In genomic region chr7:144529269-144529926, GRCh38 we compare ENCODE assay signal across 13 cellular contexts.
DNase-seq lines count a peak whose midpoint lies in the region; ATAC-seq lines count a peak whose summit lies in the region.
"Had no signal": no experiment of that assay in that cellular context is flagged by ENCODE, and none has a peak within 500 bp of the region (broad histone marks: within the 10 kb centered on the region; RNA-seq: fewer than 3 reads in every experiment).

No MANE protein-coding gene starts in this region.

- POLR2A ChIA-PET in activated CD4-positive, alpha-beta T cell treated with anti-CD3 and anti-CD28 coated beads for 36 hours (lab: Charles Lee): no interaction called here

- no peak for DNase-seq in activated CD4-positive, alpha-beta T cell treated with anti-CD3 and anti-CD28 coated beads for 36 hours
- DNase-seq in activated CD4-positive, alpha-beta T cell treated with anti-CD3 and anti-CD28 coated beads, Interleukin-2, amount 50 U/mL, for 48 hours: no peak
- no peak for DNase-seq in stimulated activated naive B cell treated with anti-CD40 and anti-IgM and Interleukin-4, amounts not matched to agents 10 μg/mL and 1 μg/mL and 100 μg/mL, for 72 hours
- DNase-seq in NCI-H82 (lab: John Stamatoyannopoulos, UW): no peak
- DNase-seq in stimulated activated CD4-positive, alpha-beta T cell treated with anti-CD3 and anti-CD28 coated beads, Interleukin-15, amount 100 ng/mL, for 24 hours: no peak
- DNase-seq in cerebellum (ENCODE audit: low spot score): no peak
- DNase-seq: 8988T, dermis blood vessel endothelial cell, DMS79, NCI-H1092 treated with DMSO at 0.1 percent for 48 hours, small intestine had no signal

- H3K36me3 Mint-ChIP-seq in activated CD4-positive, alpha-beta T cell treated with anti-CD3 and anti-CD28 coated beads for 36 hours (ENCODE audit: low read depth): peaks cover 12% of the 10 kb centered on the region
- peaks cover 7 to 16% of the 10 kb centered on the region in 2 donors for H3K36me3 Mint-ChIP-seq in stimulated activated naive B cell treated with anti-CD40 and anti-IgM and Interleukin-4, amounts not matched to agents 10 μg/mL and 1 μg/mL and 100 μg/mL, for 72 hours

- H3K27ac Mint-ChIP-seq in activated CD4-positive, alpha-beta T cell treated with anti-CD3 and anti-CD28 coated beads for 36 hours: no peak overlapping the region
- no peak overlapping the region for H3K27ac Mint-ChIP-seq in stimulated activated naive B cell treated with anti-CD40 and anti-IgM and Interleukin-4, amounts not matched to agents 10 μg/mL and 1 μg/mL and 100 μg/mL, for 72 hours

- CTCF ChIA-PET in activated CD4-positive, alpha-beta T cell treated with anti-CD3 and anti-CD28 coated beads for 36 hours (lab: Charles Lee): interaction anchor here (1.1 kb wide), 2 partner anchors 11 to 16 kb away, joined by 3 to 4 read pairs; no protein-coding TSS in a partner anchor

- intact Hi-C loops in activated CD4-positive, alpha-beta T cell treated with anti-CD3 and anti-CD28 coated beads for 36 hours (cut with DNase I, micrococcal nuclease): no loop called here

- H3K4me1 Mint-ChIP-seq in activated CD4-positive, alpha-beta T cell treated with anti-CD3 and anti-CD28 coated beads for 36 hours: peaks cover 7% of the 10 kb centered on the region
- peaks cover 5 to 12% of the 10 kb centered on the region in 2 donors for H3K4me1 Mint-ChIP-seq in stimulated activated naive B cell treated with anti-CD40 and anti-IgM and Interleukin-4, amounts not matched to agents 10 μg/mL and 1 μg/mL and 100 μg/mL, for 72 hours

- no peak overlapping the region for H3K4me3 Mint-ChIP-seq in activated CD4-positive, alpha-beta T cell treated with anti-CD3 and anti-CD28 coated beads for 36 hours
- no peak overlapping the region for H3K4me3 Mint-ChIP-seq in stimulated activated naive B cell treated with anti-CD40 and anti-IgM and Interleukin-4, amounts not matched to agents 10 μg/mL and 1 μg/mL and 100 μg/mL, for 72 hours

- H3K27me3 Mint-ChIP-seq in activated CD4-positive, alpha-beta T cell treated with anti-CD3 and anti-CD28 coated beads for 36 hours: no peaks in the 10 kb centered on the region
- H3K27me3 Mint-ChIP-seq in stimulated activated naive B cell treated with anti-CD40 and anti-IgM and Interleukin-4, amounts not matched to agents 10 μg/mL and 1 μg/mL and 100 μg/mL, for 72 hours: no peaks in the 10 kb centered on the region

- H3K9me3 Mint-ChIP-seq in activated CD4-positive, alpha-beta T cell treated with anti-CD3 and anti-CD28 coated beads for 36 hours (ENCODE audit: low read depth): no peaks in the 10 kb centered on the region
- no peaks in the 10 kb centered on the region for H3K9me3 Mint-ChIP-seq in stimulated activated naive B cell treated with anti-CD40 and anti-IgM and Interleukin-4, amounts not matched to agents 10 μg/mL and 1 μg/mL and 100 μg/mL, for 72 hours

- ATAC-seq in activated CD4-positive, alpha-beta T cell treated with anti-CD3 and anti-CD28 coated beads for 36 hours: peak; percentile 80
- ATAC-seq in HG02571 (IDR thresholded peaks at IDR 0.05; ENCODE audit: unreplicated experiment) (peak; percentile 97), HG03354 (IDR thresholded peaks at IDR 0.05; ENCODE audit: poor library complexity, severe bottlenecking, unreplicated experiment) (peak; percentile 97)
- ATAC-seq in stimulated activated naive B cell treated with anti-CD40 and anti-IgM and Interleukin-4, amounts not matched to agents 10 μg/mL and 1 μg/mL and 100 μg/mL, for 72 hours (replicated peaks): peak; percentile 92 to 94
